14 cellular contexts compared by ENCODE assay signal in genomic region chr15:32659340-32659831, GRCh38. TPM values are rescaled to one million over a fixed set of nuclear protein-coding genes. Genes with fewer than 3 reads are reported as not detected.
DNase-seq lines count a peak whose midpoint lies in the region; TF ChIP-seq lines count a peak whose summit lies in the region.
"Had no signal": no experiment of that assay in that cellular context is flagged by ENCODE, and none has a peak within 500 bp of the region (broad histone marks: within the 10 kb centered on the region; RNA-seq: fewer than 3 reads in every experiment).

No MANE protein-coding gene starts in this region.

- no peaks in the 10 kb centered on the region for H3K9me3 ChIP-seq in ascending aorta
- H3K9me3 ChIP-seq in testis, result no peaks in the 10 kb centered on the region
- no peaks in the 10 kb centered on the region for H3K9me3 ChIP-seq in Caco-2

- TF ChIP-seq POLR2A in testis (IDR thresholded peaks at IDR 0.05), result no peak

- peak overlapping the region; percentile 81 for H3K27ac ChIP-seq in ACC112 (ENCODE audit: low read depth, low read length)
- H3K27ac ChIP-seq in ascending aorta, result peak overlapping the region; percentile 12 to 31
- no peak overlapping the region for H3K27ac ChIP-seq in testis

- H3K79me2 ChIP-seq in ACC112 (ENCODE audit: control insufficient read depth, insufficient read depth, low read length, unreplicated experiment), result no peaks in the 10 kb centered on the region

- H2AFZ ChIP-seq in ACC112 (ENCODE audit: low read length, unreplicated experiment), result no peak overlapping the region

- CTCF ChIA-PET in Caco-2 (lab: Charles Lee), result interaction anchor here (1.4 kb wide), 1 partner anchor 8 kb away, joined by 5 read pairs; no protein-coding TSS in a partner anchor

- no peaks in the 10 kb centered on the region for H3K9me3 Mint-ChIP-seq in Caco-2 (ENCODE audit: unreplicated experiment)
- H3K9me3 Mint-ChIP-seq: natural killer cell treated with Interleukin-12 subunit alpha and Interleukin-12 subunit beta and Interleukin-15 and Interleukin-18, amount 100 ng/mL, for 72 hours; T-helper 2 cell treated with Interferon-gamma antibody and Interleukin-4, amounts not matched to agents 5 μg/mL and 100 μg/mL, for 36 hours had no signal

- no peak overlapping the region for H3K4me3 Mint-ChIP-seq in Caco-2 (ENCODE audit: unreplicated experiment)
- H3K4me3 Mint-ChIP-seq: natural killer cell treated with Interleukin-12 subunit alpha and Interleukin-12 subunit beta and Interleukin-15 and Interleukin-18, amount 100 ng/mL, for 72 hours; T-helper 2 cell treated with Interferon-gamma antibody and Interleukin-4, amounts not matched to agents 5 μg/mL and 100 μg/mL, for 36 hours had no signal

- no peaks in the 10 kb centered on the region for H3K36me3 Mint-ChIP-seq in Caco-2 (ENCODE audit: insufficient read depth, unreplicated experiment)
- H3K36me3 Mint-ChIP-seq: natural killer cell treated with Interleukin-12 subunit alpha and Interleukin-12 subunit beta and Interleukin-15 and Interleukin-18, amount 100 ng/mL, for 72 hours had no signal

- WGBS in testis, 2 donors, result 67 to 75% methylated on average over 5 of the region's 5 CpGs

- H3K27ac Mint-ChIP-seq in Caco-2 (ENCODE audit: unreplicated experiment), result no peak overlapping the region
- H3K27ac Mint-ChIP-seq: natural killer cell treated with Interleukin-12 subunit alpha and Interleukin-12 subunit beta and Interleukin-15 and Interleukin-18, amount 100 ng/mL, for 72 hours; T-helper 2 cell treated with Interferon-gamma antibody and Interleukin-4, amounts not matched to agents 5 μg/mL and 100 μg/mL, for 36 hours had no signal

- H3K4me1 Mint-ChIP-seq in Caco-2 (ENCODE audit: low read depth, unreplicated experiment), result no peaks in the 10 kb centered on the region

- H3K36me3 ChIP-seq in ACC112 (ENCODE audit: insufficient read depth, low read length), result no peaks in the 10 kb centered on the region; the same call in 1 of the 2 replicates
- H3K36me3 ChIP-seq in ascending aorta, result no peaks in the 10 kb centered on the region
- H3K36me3 ChIP-seq in testis (ENCODE audit: low read depth, missing control alignments), result no peaks in the 10 kb centered on the region
- no peaks in the 10 kb centered on the region for H3K36me3 ChIP-seq in Caco-2 (ENCODE audit: control insufficient read depth, insufficient read depth, low read length)

- POLR2A ChIA-PET in Caco-2 (lab: Charles Lee), result no interaction called here

- BruUV-seq in Caco-2 (replicated peaks; lab: Mats Ljungman, UMichigan), result no TSS peak

- H3K27me3 Mint-ChIP-seq in Caco-2 (ENCODE audit: insufficient read depth, unreplicated experiment), result no peaks in the 10 kb centered on the region
- H3K27me3 Mint-ChIP-seq: natural killer cell treated with Interleukin-12 subunit alpha and Interleukin-12 subunit beta and Interleukin-15 and Interleukin-18, amount 100 ng/mL, for 72 hours had no signal

- intact Hi-C loops in ascending aorta (cut with DNase I) (no loop called here), testis (cut with DNase I; ENCODE audit: low total_unique reads) (no loop called here), Caco-2 (cut with micrococcal nuclease; ENCODE audit: unreplicated experiment) (no loop called here)

- H3K27me3 ChIP-seq in ACC112 (ENCODE audit: insufficient read depth, low read length), result no peaks in the 10 kb centered on the region
- no peaks in the 10 kb centered on the region for H3K27me3 ChIP-seq in ascending aorta
- no peaks in the 10 kb centered on the region for H3K27me3 ChIP-seq in testis
- no peaks in the 10 kb centered on the region for H3K27me3 ChIP-seq in Caco-2 (replicated peaks; ENCODE audit: control insufficient read depth, insufficient read depth, low read length)

- DNase-seq in HT-29 (ENCODE audit: low spot score) (peak; percentile 12), ascending aorta (ENCODE audit: low spot score in 2 of 2) (peak in 1 of 2 donors; percentile 78), kidney glomerular epithelial cell (lab: John Stamatoyannopoulos, UW) (peak; percentile 71), retina (no peak), testis (no peak), Caco-2 (no peak), hippocampal formation (lab: John Stamatoyannopoulos, UW) (no peak)
- DNase-seq: activated gamma-delta T cell, Calu3, foreskin melanocyte, NCI-H187 had no signal

- no peak overlapping the region for H3K4me3 ChIP-seq in ACC112 (ENCODE audit: low read depth, low read length)
- no peak overlapping the region for H3K4me3 ChIP-seq in ascending aorta
- no peak overlapping the region for H3K4me3 ChIP-seq in testis
- H3K4me3 ChIP-seq in Caco-2 (ENCODE audit: low read depth, low read length), result no peak overlapping the region

- TF ChIP-seq CTCF in ascending aorta (IDR thresholded peaks at IDR 0.05) (peak in 2 of 3 experiments; percentile 8 to 9), testis (IDR thresholded peaks at IDR 0.05) (no peak), Caco-2 (IDR thresholded peaks at IDR 0.05; ENCODE audit: insufficient read depth in 1 of 2, low read depth in 1 of 2, low read length in 1 of 2, severe bottlenecking in 1 of 2, unreplicated experiment in 1 of 2) (no peak)

- H3K4me1 ChIP-seq in ACC112 (ENCODE audit: control insufficient read depth, insufficient read depth, low read length, unreplicated experiment), result peaks cover 51% of the 10 kb centered on the region
- peaks cover 3 to 4% of the 10 kb centered on the region in 2 donors for H3K4me1 ChIP-seq in ascending aorta
- no peaks in the 10 kb centered on the region for H3K4me1 ChIP-seq in testis
- H3K4me1 ChIP-seq in Caco-2, result no peaks in the 10 kb centered on the region

RNA-seq across cellular contexts. Expression of gene SCG5, which starts 17.9 kb away (rescaled TPM):
- 0.25 and 0.37 TPM in 2 replicates for total RNA-seq in HT-29 (2014; rRNA removed; shearing (Covaris generic))
- total RNA-seq in ascending aorta, result not detected
- total RNA-seq in testis, result 10 to 100 TPM; 10.6 to 10.9 TPM
- polyA plus RNA-seq in testis (ENCODE audit: insufficient read depth, low read depth, low replicate concordance), result 38.3 TPM
- total RNA-seq in Caco-2 (2022), result 0.84 and 1.5 TPM in 2 replicates
- total RNA-seq: Calu3 had no signal

RNA-seq across cellular contexts. Expression of gene ARHGAP11A, which starts 44.1 kb away (rescaled TPM):
- total RNA-seq in HT-29 (2014; rRNA removed; shearing (Covaris generic)), result 26.4 and 33.9 TPM in 2 replicates
- total RNA-seq in ascending aorta, result not detected
- total RNA-seq in testis, result 10 to 100 TPM in 1 of 2 donors, 1 to 10 TPM in 1; 9.8 to 12.6 TPM
- 14.8 TPM for polyA plus RNA-seq in testis (ENCODE audit: insufficient read depth, low read depth, low replicate concordance)
- total RNA-seq in Caco-2 (2022), result 112 and 126 TPM in 2 replicates

RNA-seq across cellular contexts. Expression of gene GREM1, which starts 58.4 kb away (rescaled TPM):
- total RNA-seq in HT-29 (2014; rRNA removed; shearing (Covaris generic)), result not detected in 2 replicates
- not detected for total RNA-seq in ascending aorta
- 1 to 10 TPM; 1.6 to 1.8 TPM for total RNA-seq in testis
- 1.4 TPM for polyA plus RNA-seq in testis (ENCODE audit: insufficient read depth, low read depth, low replicate concordance)
- total RNA-seq in Caco-2 (2022), result 0.54 and 0.93 TPM in 2 replicates
- total RNA-seq: Calu3 had no signal

Comparison
In these comparisons a context has a peak if more than half of its experiments do, and no peak if none do; other contexts are left out.
1. H3K27ac ChIP-seq: peak in ACC112 (single experiment) and ascending aorta (2 of 2); none in testis (0 of 2).
2. DNase-seq: peak in HT-29 (single experiment) and kidney glomerular epithelial cell (single experiment); none in retina (single experiment), testis (single experiment), Caco-2 (0 of 2) and hippocampal formation (0 of 2).
3. CTCF ChIP-seq: peak in ascending aorta (2 of 3); none in testis (0 of 3) and Caco-2 (0 of 2).
4. RNA of gene ARHGAP11A, which starts 44.1 kb away (total RNA-seq): 112 to 126 TPM in Caco-2, 26.4 to 33.9 TPM in HT-29 and 9.8 to 12.6 TPM in testis; not detected in ascending aorta (single experiment); every median in the first group is over 10 times any median in the second.